In the genomic region with DNA sequence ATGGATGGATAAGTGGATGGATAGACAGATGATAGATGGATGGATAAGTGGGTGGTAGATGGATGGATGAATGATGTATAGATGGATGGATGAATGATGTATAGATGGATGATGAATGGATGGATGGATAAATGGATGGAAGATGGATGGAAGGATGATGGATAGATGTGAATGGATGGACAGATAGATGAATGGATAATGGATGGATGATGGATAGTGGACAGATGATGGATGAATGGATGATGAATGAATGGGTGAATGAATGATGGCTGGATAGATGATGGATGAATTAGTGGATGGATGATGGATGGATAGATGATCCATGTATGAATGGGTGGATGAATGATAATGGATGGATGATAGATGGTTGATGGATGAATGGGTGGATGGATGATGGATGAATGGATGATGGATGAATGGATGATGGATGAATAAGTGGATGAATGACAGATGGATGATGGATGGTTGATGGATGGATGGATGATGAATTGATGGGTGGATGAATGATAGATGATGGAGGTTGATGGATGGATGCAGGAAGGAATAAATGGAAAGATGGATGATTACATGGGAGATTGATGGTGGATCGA, we compare ENCODE assay signal across 1 cellular context.
TF ChIP-seq lines count a peak whose summit lies in the region.

No MANE protein-coding gene starts in this region.

TF ChIP-seq in H1, 55 proteins besides CTCF, POLR2A, EP300 and RAD21:
- no peak for TF ChIP-seq TBP (IDR thresholded peaks at IDR 0.05; ENCODE audit: low read depth, low read length)
- no peak for TF ChIP-seq POLR2AphosphoS5 (IDR thresholded peaks at IDR 0.05; ENCODE audit: low read depth, low read length)
